Comparison of ENCODE assay signal across 8 cellular contexts in genomic region chr11:6362868-6363678, GRCh38. TPM values are rescaled to one million over a fixed set of nuclear protein-coding genes. Genes with fewer than 3 reads are reported as not detected.
DNase-seq lines count a peak whose midpoint lies in the region; ATAC-seq lines count a peak whose summit lies in the region.

No MANE protein-coding gene starts in this region.

- no peaks in the 10 kb centered on the region for H3K27me3 Mint-ChIP-seq in activated naive CD8-positive, alpha-beta T cell treated with anti-CD3 and anti-CD28 coated beads, Interleukin-2, amount 50 U/mL, for 24 hours

- ATAC-seq in activated naive CD8-positive, alpha-beta T cell treated with anti-CD3 and anti-CD28 coated beads, Interleukin-2, amount 50 U/mL, for 24 hours: peak; percentile 93
- ATAC-seq in left cardiac atrium: peak; percentile 91 to 94

- H3K27ac Mint-ChIP-seq in activated naive CD8-positive, alpha-beta T cell treated with anti-CD3 and anti-CD28 coated beads, Interleukin-2, amount 50 U/mL, for 24 hours: no peak overlapping the region

- peak; percentile 26 for DNase-seq in GM04503 (ENCODE audit: low read depth)
- DNase-seq in H4 (ENCODE audit: low spot score): peak; percentile 83
- DNase-seq in MG63: peak; percentile 65
- DNase-seq in SKM-1 treated with dmso at 0.1 percent for 144 hours (lab: John Stamatoyannopoulos, UW; ENCODE audit: unreplicated experiment): peak; percentile 75
- peak; percentile 76 for DNase-seq in activated naive CD8-positive, alpha-beta T cell treated with anti-CD3 and anti-CD28 coated beads, Interleukin-2, amount 50 U/mL, for 24 hours
- peak; percentile 85 for DNase-seq in left cardiac atrium
- peak; percentile 69 for DNase-seq in renal cortical epithelial cell (ENCODE audit: low read depth)
- DNase-seq in mesenteric fat pad (ENCODE audit: low spot score): no peak

- no peaks in the 10 kb centered on the region for H3K27me3 ChIP-seq in MG63

- H3K36me3 Mint-ChIP-seq in activated naive CD8-positive, alpha-beta T cell treated with anti-CD3 and anti-CD28 coated beads, Interleukin-2, amount 50 U/mL, for 24 hours (ENCODE audit: low read depth): no peaks in the 10 kb centered on the region

- H3K4me1 Mint-ChIP-seq in activated naive CD8-positive, alpha-beta T cell treated with anti-CD3 and anti-CD28 coated beads, Interleukin-2, amount 50 U/mL, for 24 hours: peaks cover 6% of the 10 kb centered on the region

- H3K4me3 Mint-ChIP-seq in activated naive CD8-positive, alpha-beta T cell treated with anti-CD3 and anti-CD28 coated beads, Interleukin-2, amount 50 U/mL, for 24 hours: no peak overlapping the region

- H3K4me3 ChIP-seq in MG63: no peak overlapping the region

- no peaks in the 10 kb centered on the region for H3K9me3 ChIP-seq in MG63

- intact Hi-C loops in left cardiac atrium (cut with DNase I): loop anchor here (2.0 to 10.0 kb wide), 2 partner anchors 66 to 68 kb away; no protein-coding TSS in a partner anchor

- no peaks in the 10 kb centered on the region for H3K36me3 ChIP-seq in MG63

- H3K9me3 Mint-ChIP-seq in activated naive CD8-positive, alpha-beta T cell treated with anti-CD3 and anti-CD28 coated beads, Interleukin-2, amount 50 U/mL, for 24 hours: no peaks in the 10 kb centered on the region

RNA-seq across cellular contexts. Expression of gene SMPD1, which starts 27.2 kb away (rescaled TPM):
- total RNA-seq in H4 (2014; rRNA removed; shearing (Covaris generic)): 44.5 and 80.7 TPM in 2 replicates
- total RNA-seq in MG63 (2014; rRNA removed; shearing (Covaris generic); ENCODE audit: low replicate concordance): 13.1 and 17.7 TPM in 2 replicates
- total RNA-seq in left cardiac atrium: 10 to 100 TPM; 50.8 to 56.3 TPM
- 8.0 and 38.8 TPM in 2 replicates for total RNA-seq in renal cortical epithelial cell
- total RNA-seq in mesenteric fat pad: 34.4 TPM

RNA-seq across cellular contexts. Expression of gene CAVIN3, which starts 42.8 kb away (rescaled TPM):
- 0.27 and 0.41 TPM in 2 replicates for total RNA-seq in H4 (2014; rRNA removed; shearing (Covaris generic))
- total RNA-seq in MG63 (2014; rRNA removed; shearing (Covaris generic); ENCODE audit: low replicate concordance): 159 and 168 TPM in 2 replicates
- 10 to 100 TPM; 42.0 to 51.5 TPM for total RNA-seq in left cardiac atrium
- total RNA-seq in renal cortical epithelial cell: 50.3 and 118 TPM in 2 replicates
- total RNA-seq in mesenteric fat pad: 56.0 TPM

RNA-seq across cellular contexts. Expression of gene APBB1, which starts 55.8 kb away (rescaled TPM):
- total RNA-seq in H4 (2014; rRNA removed; shearing (Covaris generic)): 5.2 and 6.3 TPM in 2 replicates
- 7.2 and 21.1 TPM in 2 replicates for total RNA-seq in MG63 (2014; rRNA removed; shearing (Covaris generic); ENCODE audit: low replicate concordance)
- total RNA-seq in left cardiac atrium (10 to 100 TPM; 65.5 to 75.9 TPM), renal cortical epithelial cell (16.7 and 50.4 TPM in 2 replicates), mesenteric fat pad (31.3 TPM)

Comparison
In these comparisons a context has a peak if more than half of its experiments do, and no peak if none do; other contexts are left out.
1. RNA of gene CAVIN3, which starts 42.8 kb away (total RNA-seq): 159 to 168 TPM in MG63, 56.0 TPM in mesenteric fat pad (single experiment), 42.0 to 51.5 TPM in left cardiac atrium and 50.3 to 118 TPM in renal cortical epithelial cell; 0.27 to 0.41 TPM in H4; every median in the first group is over 10 times any median in the second.